Comparison of ENCODE assay signal across 23 cellular contexts in genomic region chr1:38340409-38340808, GRCh38.
"Had no signal": no experiment of that assay in that cellular context is flagged by ENCODE, and none has a peak within 500 bp of the region (broad histone marks: within the 10 kb centered on the region; RNA-seq: fewer than 3 reads in every experiment).

No MANE protein-coding gene starts in this region.

- FAIRE-seq: HepG2, RCC 7860 had no signal

- H3K9me3 ChIP-seq: MG63 had no signal

- H3K27ac ChIP-seq: SJSA1, SK-N-MC had no signal

- H3K4me3 ChIP-seq: MG63, SJSA1, SK-N-MC had no signal

- H3K4me1 ChIP-seq: SJSA1 had no signal

- H3K36me3 ChIP-seq: MG63, SJSA1 had no signal

- ATAC-seq: HepG2 had no signal

- DNase-seq: IMR-90, Karpas-422, KG1, MG63, NCI-H1092, NCI-H1105 treated with DMSO at 0.1 percent for 48 hours, NCI-H1417 treated with DMSO at 0.1 percent for 48 hours, NCI-H146, NCI-H1694 treated with DMSO at 0.1 percent for 48 hours, NCI-H1930, NCI-H2081, NCI-H2107, NCI-H2227 treated with DMSO at 0.1 percent for 48 hours, NCI-H524, NCI-H69, NCI-H774, Right ventricle myocardium superior, RPMI8226, SIG-M5 had no signal
